Comparison of ENCODE assay signal across 17 cellular contexts in genomic region chr6:129276986-129277385, GRCh38.
"Had no signal": no experiment of that assay in that cellular context is flagged by ENCODE, and none has a peak within 500 bp of the region (broad histone marks: within the 10 kb centered on the region; RNA-seq: fewer than 3 reads in every experiment).

No MANE protein-coding gene starts in this region.

- ATAC-seq: activated T-cell treated with anti-CD3 and anti-CD28 coated beads, Interleukin-2, amount 50 U/mL, for 72 hours; left colon; natural killer cell; stimulated activated naive B cell treated with anti-CD40 and anti-IgM and Interleukin-4, amounts not matched to agents 10 μg/mL and 1 μg/mL and 100 μg/mL, for 72 hours had no signal

- H3K36me3 ChIP-seq: breast epithelium, neutrophil, tibial artery, uterus had no signal

- H3K4me3 Mint-ChIP-seq: activated CD4-positive, alpha-beta T cell treated with anti-CD3 and anti-CD28 coated beads, Interleukin-2, amount 10 ng/mL, durations not matched to agents 7 days and 5 days; activated naive CD8-positive, alpha-beta T cell treated with anti-CD3 and anti-CD28 coated beads, Interleukin-2, amount 10 ng/mL, durations not matched to agents 7 days and 5 days; activated T-cell treated with anti-CD3 and anti-CD28 coated beads, Interleukin-2, amount 50 U/mL, for 72 hours; natural killer cell; stimulated activated naive B cell treated with anti-CD40 and anti-IgM and Interleukin-4, amounts not matched to agents 10 μg/mL and 1 μg/mL and 100 μg/mL, for 72 hours had no signal

- DNase-seq: activated CD4-positive, alpha-beta T cell treated with anti-CD3 and anti-CD28 coated beads, Interleukin-2, amount 10 ng/mL, durations not matched to agents 7 days and 5 days; activated CD4-positive, CD25-positive, alpha-beta regulatory T cell; activated CD8-positive, alpha-beta memory T cell treated with anti-CD3 and anti-CD28 coated beads, Interleukin-2, amount 50 U/mL, for 48 hours; activated naive CD8-positive, alpha-beta T cell treated with anti-CD3 and anti-CD28 coated beads, Interleukin-2, amount 10 ng/mL, durations not matched to agents 7 days and 5 days; activated T-cell treated with anti-CD3 and anti-CD28 coated beads, Interleukin-2, amount 50 U/mL, for 72 hours; esophagus squamous epithelium; foreskin melanocyte; left colon; mammary epithelial cell; natural killer cell; posterior cingulate gyrus; stimulated activated CD4-positive, alpha-beta T cell treated with anti-CD3 and anti-CD28 coated beads, Interleukin-2, amount 100 ng/mL, for 48 hours; stimulated activated naive B cell treated with anti-CD40 and anti-IgM and Interleukin-4, amounts not matched to agents 10 μg/mL and 1 μg/mL and 100 μg/mL, for 72 hours; tibial artery; uterus had no signal

- H3K4me1 ChIP-seq: tibial artery, uterus had no signal

- H3K27me3 ChIP-seq: breast epithelium, esophagus squamous epithelium, neutrophil, tibial artery, uterus had no signal

- H3K36me3 Mint-ChIP-seq: activated naive CD8-positive, alpha-beta T cell treated with anti-CD3 and anti-CD28 coated beads, Interleukin-2, amount 10 ng/mL, durations not matched to agents 7 days and 5 days; natural killer cell; stimulated activated naive B cell treated with anti-CD40 and anti-IgM and Interleukin-4, amounts not matched to agents 10 μg/mL and 1 μg/mL and 100 μg/mL, for 72 hours had no signal

- H3K9me3 ChIP-seq: breast epithelium, esophagus squamous epithelium, neutrophil, tibial artery, uterus had no signal

- H3K27ac ChIP-seq: breast epithelium, esophagus squamous epithelium, neutrophil, tibial artery, uterus had no signal

- H3K4me1 Mint-ChIP-seq: stimulated activated naive B cell treated with anti-CD40 and anti-IgM and Interleukin-4, amounts not matched to agents 10 μg/mL and 1 μg/mL and 100 μg/mL, for 72 hours had no signal

- H3K9me3 Mint-ChIP-seq: activated CD4-positive, alpha-beta T cell treated with anti-CD3 and anti-CD28 coated beads, Interleukin-2, amount 10 ng/mL, durations not matched to agents 7 days and 5 days; activated naive CD8-positive, alpha-beta T cell treated with anti-CD3 and anti-CD28 coated beads, Interleukin-2, amount 10 ng/mL, durations not matched to agents 7 days and 5 days; activated T-cell treated with anti-CD3 and anti-CD28 coated beads, Interleukin-2, amount 50 U/mL, for 72 hours; stimulated activated naive B cell treated with anti-CD40 and anti-IgM and Interleukin-4, amounts not matched to agents 10 μg/mL and 1 μg/mL and 100 μg/mL, for 72 hours had no signal

- H3K27ac Mint-ChIP-seq: activated CD4-positive, alpha-beta T cell treated with anti-CD3 and anti-CD28 coated beads, Interleukin-2, amount 10 ng/mL, durations not matched to agents 7 days and 5 days; activated naive CD8-positive, alpha-beta T cell treated with anti-CD3 and anti-CD28 coated beads, Interleukin-2, amount 10 ng/mL, durations not matched to agents 7 days and 5 days; activated T-cell treated with anti-CD3 and anti-CD28 coated beads, Interleukin-2, amount 50 U/mL, for 72 hours; natural killer cell; stimulated activated naive B cell treated with anti-CD40 and anti-IgM and Interleukin-4, amounts not matched to agents 10 μg/mL and 1 μg/mL and 100 μg/mL, for 72 hours had no signal

- H3K4me3 ChIP-seq: breast epithelium, esophagus squamous epithelium, tibial artery, uterus had no signal
